ENCODE assay signal across 1 cellular context in the genomic region with DNA sequence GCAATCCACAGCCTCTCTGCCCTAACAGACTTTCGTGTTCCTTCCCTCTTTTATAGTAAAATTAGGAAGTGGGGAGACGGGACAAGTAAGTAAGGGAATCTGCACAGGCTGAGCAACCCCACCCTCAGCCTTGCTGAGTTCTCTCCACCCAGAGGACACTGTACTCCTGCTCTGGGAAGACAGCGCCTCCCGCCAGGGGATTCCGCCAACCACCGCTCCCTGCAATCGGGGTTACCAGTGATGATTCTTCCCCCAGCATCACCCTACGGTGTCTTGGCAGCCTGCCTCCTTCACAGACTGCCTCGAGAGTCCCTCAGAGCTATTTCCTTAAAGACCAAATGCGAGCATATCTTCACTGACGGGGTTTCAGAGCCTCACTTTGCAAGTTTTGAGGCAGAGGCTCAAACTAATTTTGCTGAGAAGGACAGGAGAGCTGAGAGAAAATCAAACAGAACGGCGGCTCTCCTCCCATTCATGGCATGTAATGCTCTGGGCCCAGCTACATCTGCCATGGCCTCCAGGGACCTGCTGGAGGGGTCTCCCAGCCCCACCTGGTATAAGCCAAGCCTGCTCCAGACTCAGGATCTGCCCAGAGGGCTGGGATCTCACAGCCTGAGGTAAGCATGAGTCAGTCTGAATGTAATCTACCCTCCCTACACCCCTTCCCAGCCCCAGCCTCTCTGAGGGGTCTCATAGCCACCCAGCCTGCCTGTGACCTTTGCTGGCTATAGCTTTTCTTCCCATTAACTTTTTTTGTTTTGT.
TF ChIP-seq lines count a peak whose summit lies in the region.

No MANE protein-coding gene starts in this region.

TF ChIP-seq in HepG2, 621 proteins besides CTCF, POLR2A, EP300 and RAD21 (continues in another document):
- TF ChIP-seq MED1 (CRISPR knock-in tag; IDR thresholded peaks at IDR 0.05) (no peak), ZNF446 (CRISPR knock-in tag; IDR thresholded peaks at IDR 0.05) (no peak), STAG1 (CRISPR knock-in tag; IDR thresholded peaks at IDR 0.05) (peak; percentile 33; the same call in 1 of the 2 replicates), POGZ (CRISPR knock-in tag; IDR thresholded peaks at IDR 0.05) (no peak), MAFK (conservative IDR thresholded peaks at IDR 0.05 in 1 of 2, IDR thresholded peaks at IDR 0.05 in 1 of 2; ENCODE audit: low read length in 2 of 2) (no peak), ZFX (CRISPR knock-in tag; IDR thresholded peaks at IDR 0.05; ENCODE audit: low read depth) (no peak), KMT2B (CRISPR knock-in tag; IDR thresholded peaks at IDR 0.05) (no peak), ZNF7 (CRISPR knock-in tag; IDR thresholded peaks at IDR 0.05) (no peak), YY1 (IDR thresholded peaks at IDR 0.05; ENCODE audit: insufficient read depth, insufficient replicate concordance, low read depth, low read length) (no peak), ZNF256 (CRISPR knock-in tag; conservative IDR thresholded peaks at IDR 0.05) (no peak), U2AF2 (IDR thresholded peaks at IDR 0.05; ENCODE audit: low read depth, low read length) (no peak), ZSCAN22 (CRISPR knock-in tag; IDR thresholded peaks at IDR 0.05) (no peak), ZFP36L2 (CRISPR knock-in tag; IDR thresholded peaks at IDR 0.05) (no peak), RFX3 (CRISPR knock-in tag; IDR thresholded peaks at IDR 0.05) (no peak), MXD4 (CRISPR knock-in tag; IDR thresholded peaks at IDR 0.05) (0 out of 2 replicates have a peak, but pooled peaks have one; percentile 26), CC2D1A (CRISPR knock-in tag; IDR thresholded peaks at IDR 0.05) (no peak), NONO (IDR thresholded peaks at IDR 0.05) (no peak), NONO (CRISPR knock-in tag; conservative IDR thresholded peaks at IDR 0.05) (no peak), CEBPB (IDR thresholded peaks at IDR 0.05; ENCODE audit: borderline replicate concordance, low read depth, low read length) (no peak), PTBP1 (IDR thresholded peaks at IDR 0.05; ENCODE audit: low read depth, low read length, poor library complexity, severe bottlenecking) (no peak), KLF12 (CRISPR knock-in tag; IDR thresholded peaks at IDR 0.05; ENCODE audit: borderline replicate concordance) (no peak), ZNF530 (CRISPR knock-in tag; IDR thresholded peaks at IDR 0.05; ENCODE audit: low read depth) (no peak), ZFP1 (CRISPR knock-in tag; IDR thresholded peaks at IDR 0.05) (no peak), ELF1 (CRISPR knock-in tag; IDR thresholded peaks at IDR 0.05) (no peak), ZNF761 (CRISPR knock-in tag; conservative IDR thresholded peaks at IDR 0.05) (0 out of 2 replicates have a peak, but pooled peaks have one; percentile 28), ZNF30 (CRISPR knock-in tag; IDR thresholded peaks at IDR 0.05) (no peak), ZNF274 (CRISPR knock-in tag; IDR thresholded peaks at IDR 0.05) (no peak), GFI1 (CRISPR knock-in tag; IDR thresholded peaks at IDR 0.05; ENCODE audit: borderline replicate concordance) (no peak), RFX1 (IDR thresholded peaks at IDR 0.05) (no peak), GABPB1 (CRISPR knock-in tag; IDR thresholded peaks at IDR 0.05) (no peak), PHF8 (CRISPR knock-in tag; IDR thresholded peaks at IDR 0.05) (no peak), HHEX (CRISPR knock-in tag; IDR thresholded peaks at IDR 0.05) (no peak), TRIM24 (CRISPR knock-in tag; IDR thresholded peaks at IDR 0.05) (no peak), JUN (CRISPR knock-in tag; IDR thresholded peaks at IDR 0.05) (no peak), TCF7 (IDR thresholded peaks at IDR 0.05; ENCODE audit: low read depth) (no peak), ZNF616 (CRISPR knock-in tag; IDR thresholded peaks at IDR 0.05; ENCODE audit: low read depth) (no peak), MTA1 (CRISPR knock-in tag; IDR thresholded peaks at IDR 0.05; ENCODE audit: borderline replicate concordance) (no peak), CREB1 (IDR thresholded peaks at IDR 0.05) (no peak), CREB1 (CRISPR knock-in tag; IDR thresholded peaks at IDR 0.05) (no peak), ESRRA (CRISPR knock-in tag; IDR thresholded peaks at IDR 0.05; ENCODE audit: low read depth) (no peak), ZNF317 (CRISPR knock-in tag; IDR thresholded peaks at IDR 0.05) (no peak), ZNF230 (CRISPR knock-in tag; IDR thresholded peaks at IDR 0.05) (0 out of 2 replicates have a peak, but pooled peaks have one; percentile 35), ZFP36L1 (CRISPR knock-in tag; IDR thresholded peaks at IDR 0.05) (no peak), NPAS2 (CRISPR knock-in tag; IDR thresholded peaks at IDR 0.05; ENCODE audit: borderline replicate concordance) (no peak), MAF1 (CRISPR knock-in tag; IDR thresholded peaks at IDR 0.05; ENCODE audit: borderline replicate concordance) (no peak), RNF2 (conservative IDR thresholded peaks at IDR 0.05; ENCODE audit: low read depth) (no peak), SRF (IDR thresholded peaks at IDR 0.05; ENCODE audit: low read depth, low read length) (no peak), PHF21A (CRISPR knock-in tag; IDR thresholded peaks at IDR 0.05) (peak; percentile 44; the same call in 1 of the 2 replicates), ETV6 (CRISPR knock-in tag; conservative IDR thresholded peaks at IDR 0.05) (0 out of 2 replicates have a peak, but pooled peaks have one; percentile 16), THAP7 (CRISPR knock-in tag; IDR thresholded peaks at IDR 0.05) (no peak)
- TF ChIP-seq, protein P1, sequence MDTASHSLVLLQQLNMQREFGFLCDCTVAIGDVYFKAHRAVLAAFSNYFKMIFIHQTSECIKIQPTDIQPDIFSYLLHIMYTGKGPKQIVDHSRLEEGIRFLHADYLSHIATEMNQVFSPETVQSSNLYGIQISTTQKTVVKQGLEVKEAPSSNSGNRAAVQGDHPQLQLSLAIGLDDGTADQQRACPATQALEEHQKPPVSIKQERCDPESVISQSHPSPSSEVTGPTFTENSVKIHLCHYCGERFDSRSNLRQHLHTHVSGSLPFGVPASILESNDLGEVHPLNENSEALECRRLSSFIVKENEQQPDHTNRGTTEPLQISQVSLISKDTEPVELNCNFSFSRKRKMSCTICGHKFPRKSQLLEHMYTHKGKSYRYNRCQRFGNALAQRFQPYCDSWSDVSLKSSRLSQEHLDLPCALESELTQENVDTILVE (CRISPR knock-in tag; IDR thresholded peaks at IDR 0.05): no peak
- TF ChIP-seq, protein P2, sequence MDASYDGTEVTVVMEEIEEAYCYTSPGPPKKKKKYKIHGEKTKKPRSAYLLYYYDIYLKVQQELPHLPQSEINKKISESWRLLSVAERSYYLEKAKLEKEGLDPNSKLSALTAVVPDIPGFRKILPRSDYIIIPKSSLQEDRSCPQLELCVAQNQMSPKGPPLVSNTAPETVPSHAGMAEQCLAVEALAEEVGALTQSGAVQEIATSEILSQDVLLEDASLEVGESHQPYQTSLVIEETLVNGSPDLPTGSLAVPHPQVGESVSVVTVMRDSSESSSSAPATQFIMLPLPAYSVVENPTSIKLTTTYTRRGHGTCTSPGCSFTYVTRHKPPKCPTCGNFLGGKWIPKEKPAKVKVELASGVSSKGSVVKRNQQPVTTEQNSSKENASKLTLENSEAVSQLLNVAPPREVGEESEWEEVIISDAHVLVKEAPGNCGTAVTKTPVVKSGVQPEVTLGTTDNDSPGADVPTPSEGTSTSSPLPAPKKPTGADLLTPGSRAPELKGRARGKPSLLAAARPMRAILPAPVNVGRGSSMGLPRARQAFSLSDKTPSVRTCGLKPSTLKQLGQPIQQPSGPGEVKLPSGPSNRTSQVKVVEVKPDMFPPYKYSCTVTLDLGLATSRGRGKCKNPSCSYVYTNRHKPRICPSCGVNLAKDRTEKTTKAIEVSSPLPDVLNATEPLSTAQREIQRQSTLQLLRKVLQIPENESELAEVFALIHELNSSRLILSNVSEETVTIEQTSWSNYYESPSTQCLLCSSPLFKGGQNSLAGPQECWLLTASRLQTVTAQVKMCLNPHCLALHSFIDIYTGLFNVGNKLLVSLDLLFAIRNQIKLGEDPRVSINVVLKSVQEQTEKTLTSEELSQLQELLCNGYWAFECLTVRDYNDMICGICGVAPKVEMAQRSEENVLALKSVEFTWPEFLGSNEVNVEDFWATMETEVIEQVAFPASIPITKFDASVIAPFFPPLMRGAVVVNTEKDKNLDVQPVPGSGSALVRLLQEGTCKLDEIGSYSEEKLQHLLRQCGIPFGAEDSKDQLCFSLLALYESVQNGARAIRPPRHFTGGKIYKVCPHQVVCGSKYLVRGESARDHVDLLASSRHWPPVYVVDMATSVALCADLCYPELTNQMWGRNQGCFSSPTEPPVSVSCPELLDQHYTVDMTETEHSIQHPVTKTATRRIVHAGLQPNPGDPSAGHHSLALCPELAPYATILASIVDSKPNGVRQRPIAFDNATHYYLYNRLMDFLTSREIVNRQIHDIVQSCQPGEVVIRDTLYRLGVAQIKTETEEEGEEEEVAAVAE (CRISPR knock-in tag; IDR thresholded peaks at IDR 0.05; ENCODE audit: borderline replicate concordance): no peak
- TF ChIP-seq, protein P3, sequence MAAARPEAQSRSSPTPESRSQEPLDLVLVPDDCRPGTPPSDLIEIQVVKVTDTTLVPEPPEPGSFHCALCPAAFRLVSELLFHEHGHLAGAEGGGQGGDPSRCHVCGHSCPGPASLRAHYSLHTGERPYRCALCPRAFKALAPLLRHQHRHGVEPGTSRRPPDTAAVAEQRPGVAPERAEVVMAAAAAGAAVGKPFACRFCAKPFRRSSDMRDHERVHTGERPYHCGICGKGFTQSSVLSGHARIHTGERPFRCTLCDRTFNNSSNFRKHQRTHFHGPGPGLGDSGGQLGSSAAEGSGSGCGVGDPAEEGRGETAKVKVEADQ (CRISPR knock-in tag; IDR thresholded peaks at IDR 0.05; ENCODE audit: borderline replicate concordance): no peak
- TF ChIP-seq, protein P4, sequence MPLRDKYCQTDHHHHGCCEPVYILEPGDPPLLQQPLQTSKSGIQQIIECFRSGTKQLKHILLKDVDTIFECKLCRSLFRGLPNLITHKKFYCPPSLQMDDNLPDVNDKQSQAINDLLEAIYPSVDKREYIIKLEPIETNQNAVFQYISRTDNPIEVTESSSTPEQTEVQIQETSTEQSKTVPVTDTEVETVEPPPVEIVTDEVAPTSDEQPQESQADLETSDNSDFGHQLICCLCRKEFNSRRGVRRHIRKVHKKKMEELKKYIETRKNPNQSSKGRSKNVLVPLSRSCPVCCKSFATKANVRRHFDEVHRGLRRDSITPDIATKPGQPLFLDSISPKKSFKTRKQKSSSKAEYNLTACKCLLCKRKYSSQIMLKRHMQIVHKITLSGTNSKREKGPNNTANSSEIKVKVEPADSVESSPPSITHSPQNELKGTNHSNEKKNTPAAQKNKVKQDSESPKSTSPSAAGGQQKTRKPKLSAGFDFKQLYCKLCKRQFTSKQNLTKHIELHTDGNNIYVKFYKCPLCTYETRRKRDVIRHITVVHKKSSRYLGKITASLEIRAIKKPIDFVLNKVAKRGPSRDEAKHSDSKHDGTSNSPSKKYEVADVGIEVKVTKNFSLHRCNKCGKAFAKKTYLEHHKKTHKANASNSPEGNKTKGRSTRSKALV (CRISPR knock-in tag; IDR thresholded peaks at IDR 0.05): no peak
- TF ChIP-seq, protein P5, sequence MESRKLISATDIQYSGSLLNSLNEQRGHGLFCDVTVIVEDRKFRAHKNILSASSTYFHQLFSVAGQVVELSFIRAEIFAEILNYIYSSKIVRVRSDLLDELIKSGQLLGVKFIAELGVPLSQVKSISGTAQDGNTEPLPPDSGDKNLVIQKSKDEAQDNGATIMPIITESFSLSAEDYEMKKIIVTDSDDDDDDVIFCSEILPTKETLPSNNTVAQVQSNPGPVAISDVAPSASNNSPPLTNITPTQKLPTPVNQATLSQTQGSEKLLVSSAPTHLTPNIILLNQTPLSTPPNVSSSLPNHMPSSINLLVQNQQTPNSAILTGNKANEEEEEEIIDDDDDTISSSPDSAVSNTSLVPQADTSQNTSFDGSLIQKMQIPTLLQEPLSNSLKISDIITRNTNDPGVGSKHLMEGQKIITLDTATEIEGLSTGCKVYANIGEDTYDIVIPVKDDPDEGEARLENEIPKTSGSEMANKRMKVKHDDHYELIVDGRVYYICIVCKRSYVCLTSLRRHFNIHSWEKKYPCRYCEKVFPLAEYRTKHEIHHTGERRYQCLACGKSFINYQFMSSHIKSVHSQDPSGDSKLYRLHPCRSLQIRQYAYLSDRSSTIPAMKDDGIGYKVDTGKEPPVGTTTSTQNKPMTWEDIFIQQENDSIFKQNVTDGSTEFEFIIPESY (CRISPR knock-in tag; IDR thresholded peaks at IDR 0.05): peak; percentile 56; the same call in 1 of the 2 replicates
- TF ChIP-seq, protein P6, sequence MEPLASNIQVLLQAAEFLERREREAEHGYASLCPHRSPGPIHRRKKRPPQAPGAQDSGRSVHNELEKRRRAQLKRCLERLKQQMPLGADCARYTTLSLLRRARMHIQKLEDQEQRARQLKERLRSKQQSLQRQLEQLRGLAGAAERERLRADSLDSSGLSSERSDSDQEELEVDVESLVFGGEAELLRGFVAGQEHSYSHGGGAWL (CRISPR knock-in tag; IDR thresholded peaks at IDR 0.05): no peak
- TF ChIP-seq, protein P7, sequence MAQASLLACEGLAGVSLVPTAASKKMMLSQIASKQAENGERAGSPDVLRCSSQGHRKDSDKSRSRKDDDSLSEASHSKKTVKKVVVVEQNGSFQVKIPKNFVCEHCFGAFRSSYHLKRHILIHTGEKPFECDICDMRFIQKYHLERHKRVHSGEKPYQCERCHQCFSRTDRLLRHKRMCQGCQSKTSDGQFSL (CRISPR knock-in tag; IDR thresholded peaks at IDR 0.05): no peak
